In genomic region chr6:12238191-12238590, GRCh38 we compare ENCODE assay signal across 1 cellular context.
TF ChIP-seq lines count a peak whose summit lies in the region.

No MANE protein-coding gene starts in this region.

TF ChIP-seq in H1, 55 proteins besides CTCF, POLR2A, EP300 and RAD21 (continued from another document):
- TF ChIP-seq USF2 (IDR thresholded peaks at IDR 0.05; ENCODE audit: low read length) (no peak), CHD7 (IDR thresholded peaks at IDR 0.05; ENCODE audit: insufficient replicate concordance, low read length) (no peak), ATF3 (IDR thresholded peaks at IDR 0.05; ENCODE audit: insufficient read depth, low read depth, low read length) (no peak), ASH2L (IDR thresholded peaks at IDR 0.05; ENCODE audit: low read length) (no peak), CTBP2 (IDR thresholded peaks at IDR 0.05; ENCODE audit: borderline replicate concordance, insufficient read depth, insufficient read length, low read length) (no peak), GABPA (IDR thresholded peaks at IDR 0.05; ENCODE audit: borderline replicate concordance, insufficient read depth, low read length) (no peak), ZNF274 (IDR thresholded peaks at IDR 0.05; ENCODE audit: borderline replicate concordance, extremely low read depth, low read length) (no peak), CREB1 (IDR thresholded peaks at IDR 0.05) (no peak), NRF1 (IDR thresholded peaks at IDR 0.05; ENCODE audit: low read depth, low read length) (no peak), RXRA (IDR thresholded peaks at IDR 0.05; ENCODE audit: insufficient read depth, low read depth, low read length) (no peak), MAFK (IDR thresholded peaks at IDR 0.05; ENCODE audit: low read depth, low read length) (no peak), TAF1 (IDR thresholded peaks at IDR 0.05; ENCODE audit: low read depth, low read length) (no peak)
TF ChIP-seq in H1: peak in this region for 0.
